Comparison of ENCODE assay signal across 8 cellular contexts in genomic region chr12:88035271-88035906, GRCh38. TPM values are rescaled to one million over a fixed set of nuclear protein-coding genes. Genes with fewer than 3 reads are reported as not detected.
A peak's percentile ranks its signal among the peaks of the same experiment; 100 is the strongest.
DNase-seq lines count a peak whose midpoint lies in the region; ATAC-seq and TF ChIP-seq lines count a peak whose summit lies in the region.

No MANE protein-coding gene starts in this region.

- H3K4me1 ChIP-seq in ES-I3 (ENCODE audit: insufficient read depth, low read length) (0 out of 2 replicates have a peak, but pooled peaks cover 4% of the 10 kb centered on the region), H9 (ENCODE audit: insufficient read depth, low read length) (no peaks in the 10 kb centered on the region), foreskin keratinocyte (peaks cover 9% of the 10 kb centered on the region), neural progenitor cell (peaks cover 10% of the 10 kb centered on the region), stomach smooth muscle (ENCODE audit: control insufficient read depth, insufficient read depth, low read length) (peaks cover 4% of the 10 kb centered on the region)

- H4K20me1 ChIP-seq in H9 (ENCODE audit: control insufficient read depth, insufficient read depth, insufficient read length) = no peaks in the 10 kb centered on the region
- peaks cover 12% of the 10 kb centered on the region for H4K20me1 ChIP-seq in neural progenitor cell (ENCODE audit: low read depth)

- no peak overlapping the region for H3K23ac ChIP-seq in H9 (ENCODE audit: insufficient read length, low read depth, low read length)

- TF ChIP-seq CTCF in H9 (conservative IDR thresholded peaks at IDR 0.05) (no peak), foreskin keratinocyte (conservative IDR thresholded peaks at IDR 0.05) (no peak), neural progenitor cell (IDR thresholded peaks at IDR 0.05) (no peak)

- peak overlapping the region; percentile 99 for H3K9ac ChIP-seq in ES-I3 (ENCODE audit: low read depth, low read length)
- peak overlapping the region; percentile 92 for H3K9ac ChIP-seq in H9 (ENCODE audit: extremely low read depth, insufficient read length, low read length)
- peak overlapping the region; percentile 56 for H3K9ac ChIP-seq in neural progenitor cell
- peak overlapping the region; percentile 74 to 82 for H3K9ac ChIP-seq in stomach smooth muscle (ENCODE audit: low read length in 2 of 2)

- peaks cover 32 to 37% of the 10 kb centered on the region in 2 experiments for H3K4me1 Mint-ChIP-seq in H9
- H3K4me1 Mint-ChIP-seq in neural progenitor cell = peaks cover 20% of the 10 kb centered on the region

- H3K14ac ChIP-seq in H9 (ENCODE audit: insufficient read depth, low read length) = peak overlapping the region; percentile 85

- ATAC-seq in foreskin keratinocyte = peak; percentile 98

- H4K91ac ChIP-seq in H9 (ENCODE audit: insufficient read length, low read depth, low read length) = no peak overlapping the region

- no peak overlapping the region for H2BK20ac ChIP-seq in H9 (ENCODE audit: low read depth, low read length, poor library complexity, severe bottlenecking)

- H3K4ac ChIP-seq in H9 (ENCODE audit: low read depth, low read length) = no peak overlapping the region

- H3K79me2 ChIP-seq in H9 (ENCODE audit: insufficient read depth, low read length) = peaks cover 1% of the 10 kb centered on the region; the same call in 1 of the 2 replicates
- peaks cover 48% of the 10 kb centered on the region for H3K79me2 ChIP-seq in neural progenitor cell (ENCODE audit: low read depth)

- H2BK120ac ChIP-seq in H9 (ENCODE audit: low read depth, low read length, poor library complexity, severe bottlenecking) = no peak overlapping the region

- WGBS in H9 (ENCODE audit: extremely low coverage, insufficient read length, low lambda C conversion rate) = no CpG with 5 or more reads among the region's 54 CpGs

- H3K27me3 Mint-ChIP-seq in H9 (ENCODE audit: low read depth) = no peaks in the 10 kb centered on the region
- peaks cover 5% of the 10 kb centered on the region for H3K27me3 Mint-ChIP-seq in neural progenitor cell (ENCODE audit: insufficient read depth, low read depth)

- H3K4me2 ChIP-seq in H9 (ENCODE audit: insufficient read depth, insufficient read length, low read length) (peak overlapping the region; percentile 98), neural progenitor cell (peak overlapping the region; percentile 90)

- no peak overlapping the region for H2AK5ac ChIP-seq in H9 (ENCODE audit: insufficient read length, low read length)

- H3K36me3 Mint-ChIP-seq in H9 (ENCODE audit: insufficient read depth in 1 of 3, low read depth in 3 of 3) = peaks cover 7 to 12% (median 9%) of the 10 kb centered on the region in 3 experiments; a peak in 5 of 7 replicates
- H3K36me3 Mint-ChIP-seq in neural progenitor cell = no peaks in the 10 kb centered on the region

- no peak overlapping the region for H2BK5ac ChIP-seq in H9 (ENCODE audit: insufficient read length, low read length)

- H3K79me1 ChIP-seq in H9 (ENCODE audit: insufficient read depth, low read depth, low read length, poor library complexity, severe bottlenecking) = no peaks in the 10 kb centered on the region

- H3K4me3 ChIP-seq in neural progenitor cell (peak overlapping the region; percentile 76), stomach smooth muscle (ENCODE audit: low read length in 2 of 2) (peak overlapping the region; percentile 86 to 96)

- peak; percentile 99 for TF ChIP-seq POLR2A in Raji (IDR thresholded peaks at IDR 0.05; ENCODE audit: insufficient read depth, low read depth, low read length)

- no peak overlapping the region for H4K8ac ChIP-seq in H9 (replicated peaks; ENCODE audit: insufficient read length, low read depth, low read length)

- H3K9me3 Mint-ChIP-seq in H9 (peaks cover 7 to 14% of the 10 kb centered on the region in 2 experiments), neural progenitor cell (peaks cover 8% of the 10 kb centered on the region)

- H3K27ac ChIP-seq in H9 (ENCODE audit: insufficient read length, low read depth, low read length) (no peak overlapping the region), foreskin keratinocyte (peak overlapping the region; percentile 26), neural progenitor cell (no peak overlapping the region), stomach smooth muscle (ENCODE audit: low read length) (peak overlapping the region; percentile 50)

- H3K27me3 ChIP-seq in H9 (ENCODE audit: insufficient read depth, low read length) (no peaks in the 10 kb centered on the region), foreskin keratinocyte (no peaks in the 10 kb centered on the region), neural progenitor cell (no peaks in the 10 kb centered on the region), stomach smooth muscle (ENCODE audit: control insufficient read depth in 1 of 2, insufficient read depth in 2 of 2, low read length in 2 of 2) (no peaks in the 10 kb centered on the region)

- H3K27ac Mint-ChIP-seq in H9 (peak overlapping the region in 2 of 3 experiments; percentile 96; a peak in 4 of 7 replicates), neural progenitor cell (no peak overlapping the region)

- H3K4me3 Mint-ChIP-seq in H9 = peak overlapping the region; percentile 95
- peak overlapping the region; percentile 94 for H3K4me3 Mint-ChIP-seq in neural progenitor cell

- DNase-seq in H9 (peak; percentile 88), M059J (ENCODE audit: low read depth) (peak; percentile 84), foreskin keratinocyte (peak; percentile 61 to 78), neural progenitor cell (ENCODE audit: low spot score) (peak; percentile 93)
- peak; percentile 95 for DNase-seq in activated effector memory CD4-positive, alpha-beta T cell treated with anti-CD3 and anti-CD28 coated beads, Interleukin-2, amount 50 U/mL, for 16 hours

- H3K18ac ChIP-seq in H9 (ENCODE audit: insufficient read length, low read depth, low read length) = no peak overlapping the region

- H2AFZ ChIP-seq in H9 (ENCODE audit: low read length) (peak overlapping the region; percentile 34), neural progenitor cell (replicated peaks) (peak overlapping the region; percentile 93)

- no peak overlapping the region for H3K56ac ChIP-seq in H9 (ENCODE audit: insufficient read length, low read depth, low read length)

- peaks cover 7% of the 10 kb centered on the region for H3K23me2 ChIP-seq in H9 (ENCODE audit: insufficient read length, low read depth, low read length, poor library complexity, severe bottlenecking)

- H3F3A ChIP-seq in neural progenitor cell (ENCODE audit: low read depth) = no peaks in the 10 kb centered on the region

- H4K5ac ChIP-seq in H9 (ENCODE audit: insufficient read length, low read depth, low read length) = no peak overlapping the region

- H2BK15ac ChIP-seq in H9 (ENCODE audit: low read depth, low read length) = no peak overlapping the region

- H3K9me3 ChIP-seq in ES-I3 (ENCODE audit: control insufficient read depth, insufficient read depth, low read length) = no peaks in the 10 kb centered on the region
- H3K9me3 ChIP-seq in H9 (ENCODE audit: control insufficient read depth, low read depth, low read length) = no peaks in the 10 kb centered on the region
- no peaks in the 10 kb centered on the region for H3K9me3 ChIP-seq in neural progenitor cell (ENCODE audit: low read depth)
- H3K9me3 ChIP-seq in stomach smooth muscle (ENCODE audit: control insufficient read depth in 2 of 2, low read length in 2 of 2) = no peaks in the 10 kb centered on the region

- H3K36me3 ChIP-seq in ES-I3 (ENCODE audit: insufficient read depth, low read length) (no peaks in the 10 kb centered on the region), neural progenitor cell (no peaks in the 10 kb centered on the region), stomach smooth muscle (ENCODE audit: control insufficient read depth in 2 of 2, insufficient read depth in 2 of 2, low read length in 2 of 2) (no peaks in the 10 kb centered on the region)

- H2BK12ac ChIP-seq in H9 (ENCODE audit: insufficient read length, low read depth, low read length) = no peak overlapping the region

- no peak overlapping the region for H3T11ph ChIP-seq in H9 (ENCODE audit: low read length)

RNA-seq across cellular contexts. Expression of gene C12orf50, which starts 6.2 kb away (rescaled TPM):
- 0.17 TPM in 1 of 2 replicates, not detected in the other for total RNA-seq in H9 (2021)
- total RNA-seq in M059J (2014; rRNA removed; shearing (Covaris generic)) = not detected in 2 replicates
- not detected in 2 replicates for total RNA-seq in foreskin keratinocyte
- not detected in 2 replicates for polyA plus RNA-seq in foreskin keratinocyte
- total RNA-seq in neural progenitor cell (ENCODE audit: low replicate concordance) = not detected in 2 replicates

Comparison
In these comparisons a context has a peak if more than half of its experiments do, and no peak if none do; other contexts are left out.
1. H3K27ac ChIP-seq: peak in foreskin keratinocyte (single experiment) and stomach smooth muscle (single experiment); none in H9 (single experiment) and neural progenitor cell (single experiment).
2. Peak in every context shown above with its lines, with median percentiles within 50 percentile points of each other: H3K9ac ChIP-seq and DNase-seq.